1 cellular context compared by ENCODE assay signal in genomic region chr10:7700577-7701125, GRCh38.
TF ChIP-seq lines count a peak whose summit lies in the region.

No MANE protein-coding gene starts in this region.

TF ChIP-seq in A549, 52 proteins besides CTCF, POLR2A, EP300 and RAD21 (continued from another document):
- TF ChIP-seq ELK1 (IDR thresholded peaks at IDR 0.05; ENCODE audit: low read depth, low read length) (no peak), MAFK (IDR thresholded peaks at IDR 0.05; ENCODE audit: partially characterized antibody) (peak; percentile 44), PBX3 (IDR thresholded peaks at IDR 0.05) (no peak), USF2 (IDR thresholded peaks at IDR 0.05) (no peak), ZSCAN20 (CRISPR knock-in tag; IDR thresholded peaks at IDR 0.05) (no peak)
